Comparison of ENCODE assay signal across 1 cellular context in the genomic region with DNA sequence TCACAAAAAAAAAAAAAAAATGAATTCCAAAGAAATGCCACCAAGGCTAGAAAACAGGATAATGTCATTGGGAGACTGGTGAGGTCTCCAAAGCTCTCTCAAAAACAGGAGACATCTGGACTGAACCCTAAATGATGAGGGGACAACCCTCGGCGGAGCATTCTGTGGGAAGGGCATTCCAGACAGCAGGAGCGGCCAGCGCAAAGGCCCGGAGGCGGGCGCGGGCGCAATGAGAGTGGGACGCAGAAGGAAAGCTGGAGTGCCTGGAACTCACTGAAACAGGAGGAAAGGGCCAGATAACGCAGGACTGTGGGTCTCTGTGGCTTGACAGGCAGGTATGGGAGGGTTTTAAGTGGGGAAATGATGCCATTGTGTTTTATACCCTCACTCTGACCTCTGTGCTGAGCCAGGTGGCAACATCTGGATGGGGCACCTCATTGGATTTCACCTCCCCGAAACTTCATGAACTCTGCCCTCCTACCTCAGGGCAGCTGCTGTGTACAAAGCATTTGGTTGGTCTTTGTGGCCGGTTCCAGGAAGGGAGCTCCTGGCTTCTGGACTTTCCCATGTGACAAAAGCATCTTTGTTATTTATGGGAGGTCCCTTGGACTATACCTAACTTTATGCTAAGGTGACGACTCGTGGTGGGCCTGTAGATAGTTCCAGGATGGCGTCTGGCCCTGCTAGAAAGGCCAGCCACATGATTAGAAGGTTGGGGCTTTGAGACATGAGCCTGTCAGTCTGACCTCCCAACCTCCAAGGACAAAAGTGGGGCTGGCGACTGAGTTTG.
TF ChIP-seq lines count a peak whose summit lies in the region.

No MANE protein-coding gene starts in this region.

TF ChIP-seq in HepG2, 621 proteins besides CTCF, POLR2A, EP300 and RAD21 (continued from another document and continues in another):
- 0 out of 2 replicates have a peak, but pooled peaks have one; percentile 48 for TF ChIP-seq HNRNPL (IDR thresholded peaks at IDR 0.05; ENCODE audit: low read depth, low read length)
- no peak for TF ChIP-seq HOXA9 (CRISPR knock-in tag; IDR thresholded peaks at IDR 0.05; ENCODE audit: borderline replicate concordance)
- peak; percentile 34; the same call in 1 of the 2 replicates for TF ChIP-seq THRA (CRISPR knock-in tag; IDR thresholded peaks at IDR 0.05; ENCODE audit: borderline replicate concordance)
- 0 out of 2 replicates have a peak, but pooled peaks have one; percentile 11 for TF ChIP-seq FOXO1 (CRISPR knock-in tag; IDR thresholded peaks at IDR 0.05)
- no peak for TF ChIP-seq FOXA1 (IDR thresholded peaks at IDR 0.05)
- peak; percentile 55 for TF ChIP-seq FOXA1 (CRISPR knock-in tag; IDR thresholded peaks at IDR 0.05)
- no peak for TF ChIP-seq KMT2A (CRISPR knock-in tag; IDR thresholded peaks at IDR 0.05)
- TF ChIP-seq SOX5 (CRISPR knock-in tag; IDR thresholded peaks at IDR 0.05; ENCODE audit: borderline replicate concordance) = 0 out of 2 replicates have a peak, but pooled peaks have one; percentile 16
- peak; percentile 90 for TF ChIP-seq ZBTB42 (CRISPR knock-in tag; IDR thresholded peaks at IDR 0.05)
- no peak for TF ChIP-seq CREB1 (IDR thresholded peaks at IDR 0.05)
- peak; percentile 17; the same call in 1 of the 2 replicates for TF ChIP-seq CREB1 (CRISPR knock-in tag; IDR thresholded peaks at IDR 0.05)
- TF ChIP-seq, protein P1, sequence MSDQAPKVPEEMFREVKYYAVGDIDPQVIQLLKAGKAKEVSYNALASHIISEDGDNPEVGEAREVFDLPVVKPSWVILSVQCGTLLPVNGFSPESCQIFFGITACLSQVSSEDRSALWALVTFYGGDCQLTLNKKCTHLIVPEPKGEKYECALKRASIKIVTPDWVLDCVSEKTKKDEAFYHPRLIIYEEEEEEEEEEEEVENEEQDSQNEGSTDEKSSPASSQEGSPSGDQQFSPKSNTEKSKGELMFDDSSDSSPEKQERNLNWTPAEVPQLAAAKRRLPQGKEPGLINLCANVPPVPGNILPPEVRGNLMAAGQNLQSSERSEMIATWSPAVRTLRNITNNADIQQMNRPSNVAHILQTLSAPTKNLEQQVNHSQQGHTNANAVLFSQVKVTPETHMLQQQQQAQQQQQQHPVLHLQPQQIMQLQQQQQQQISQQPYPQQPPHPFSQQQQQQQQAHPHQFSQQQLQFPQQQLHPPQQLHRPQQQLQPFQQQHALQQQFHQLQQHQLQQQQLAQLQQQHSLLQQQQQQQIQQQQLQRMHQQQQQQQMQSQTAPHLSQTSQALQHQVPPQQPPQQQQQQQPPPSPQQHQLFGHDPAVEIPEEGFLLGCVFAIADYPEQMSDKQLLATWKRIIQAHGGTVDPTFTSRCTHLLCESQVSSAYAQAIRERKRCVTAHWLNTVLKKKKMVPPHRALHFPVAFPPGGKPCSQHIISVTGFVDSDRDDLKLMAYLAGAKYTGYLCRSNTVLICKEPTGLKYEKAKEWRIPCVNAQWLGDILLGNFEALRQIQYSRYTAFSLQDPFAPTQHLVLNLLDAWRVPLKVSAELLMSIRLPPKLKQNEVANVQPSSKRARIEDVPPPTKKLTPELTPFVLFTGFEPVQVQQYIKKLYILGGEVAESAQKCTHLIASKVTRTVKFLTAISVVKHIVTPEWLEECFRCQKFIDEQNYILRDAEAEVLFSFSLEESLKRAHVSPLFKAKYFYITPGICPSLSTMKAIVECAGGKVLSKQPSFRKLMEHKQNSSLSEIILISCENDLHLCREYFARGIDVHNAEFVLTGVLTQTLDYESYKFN (CRISPR knock-in tag; conservative IDR thresholded peaks at IDR 0.05) = peak; percentile 58
- TF ChIP-seq CREM (IDR thresholded peaks at IDR 0.05) = peak; percentile 27; the same call in 1 of the 2 replicates
- TF ChIP-seq CREM (CRISPR knock-in tag; IDR thresholded peaks at IDR 0.05) = no peak
- TF ChIP-seq, protein P2, sequence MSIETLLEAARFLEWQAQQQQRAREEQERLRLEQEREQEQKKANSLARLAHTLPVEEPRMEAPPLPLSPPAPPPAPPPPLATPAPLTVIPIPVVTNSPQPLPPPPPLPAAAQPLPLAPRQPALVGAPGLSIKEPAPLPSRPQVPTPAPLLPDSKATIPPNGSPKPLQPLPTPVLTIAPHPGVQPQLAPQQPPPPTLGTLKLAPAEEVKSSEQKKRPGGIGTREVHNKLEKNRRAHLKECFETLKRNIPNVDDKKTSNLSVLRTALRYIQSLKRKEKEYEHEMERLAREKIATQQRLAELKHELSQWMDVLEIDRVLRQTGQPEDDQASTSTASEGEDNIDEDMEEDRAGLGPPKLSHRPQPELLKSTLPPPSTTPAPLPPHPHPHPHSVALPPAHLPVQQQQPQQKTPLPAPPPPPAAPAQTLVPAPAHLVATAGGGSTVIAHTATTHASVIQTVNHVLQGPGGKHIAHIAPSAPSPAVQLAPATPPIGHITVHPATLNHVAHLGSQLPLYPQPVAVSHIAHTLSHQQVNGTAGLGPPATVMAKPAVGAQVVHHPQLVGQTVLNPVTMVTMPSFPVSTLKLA (IDR thresholded peaks at IDR 0.05) = no peak
- TF ChIP-seq, protein P3, sequence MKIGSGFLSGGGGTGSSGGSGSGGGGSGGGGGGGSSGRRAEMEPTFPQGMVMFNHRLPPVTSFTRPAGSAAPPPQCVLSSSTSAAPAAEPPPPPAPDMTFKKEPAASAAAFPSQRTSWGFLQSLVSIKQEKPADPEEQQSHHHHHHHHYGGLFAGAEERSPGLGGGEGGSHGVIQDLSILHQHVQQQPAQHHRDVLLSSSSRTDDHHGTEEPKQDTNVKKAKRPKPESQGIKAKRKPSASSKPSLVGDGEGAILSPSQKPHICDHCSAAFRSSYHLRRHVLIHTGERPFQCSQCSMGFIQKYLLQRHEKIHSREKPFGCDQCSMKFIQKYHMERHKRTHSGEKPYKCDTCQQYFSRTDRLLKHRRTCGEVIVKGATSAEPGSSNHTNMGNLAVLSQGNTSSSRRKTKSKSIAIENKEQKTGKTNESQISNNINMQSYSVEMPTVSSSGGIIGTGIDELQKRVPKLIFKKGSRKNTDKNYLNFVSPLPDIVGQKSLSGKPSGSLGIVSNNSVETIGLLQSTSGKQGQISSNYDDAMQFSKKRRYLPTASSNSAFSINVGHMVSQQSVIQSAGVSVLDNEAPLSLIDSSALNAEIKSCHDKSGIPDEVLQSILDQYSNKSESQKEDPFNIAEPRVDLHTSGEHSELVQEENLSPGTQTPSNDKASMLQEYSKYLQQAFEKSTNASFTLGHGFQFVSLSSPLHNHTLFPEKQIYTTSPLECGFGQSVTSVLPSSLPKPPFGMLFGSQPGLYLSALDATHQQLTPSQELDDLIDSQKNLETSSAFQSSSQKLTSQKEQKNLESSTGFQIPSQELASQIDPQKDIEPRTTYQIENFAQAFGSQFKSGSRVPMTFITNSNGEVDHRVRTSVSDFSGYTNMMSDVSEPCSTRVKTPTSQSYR (CRISPR knock-in tag; IDR thresholded peaks at IDR 0.05; ENCODE audit: borderline replicate concordance) = no peak
- peak; percentile 58 for TF ChIP-seq HNF4A (CRISPR knock-in tag; IDR thresholded peaks at IDR 0.05)
- TF ChIP-seq ZNF331 (CRISPR knock-in tag; IDR thresholded peaks at IDR 0.05) = no peak
- 0 out of 2 replicates have a peak, but pooled peaks have one; percentile 50 for TF ChIP-seq ARNTL (CRISPR knock-in tag; IDR thresholded peaks at IDR 0.05)
- 0 out of 2 replicates have a peak, but pooled peaks have one; percentile 22 for TF ChIP-seq ELF1 (CRISPR knock-in tag; IDR thresholded peaks at IDR 0.05)
- TF ChIP-seq TOPORS (CRISPR knock-in tag; IDR thresholded peaks at IDR 0.05) = no peak
- no peak for TF ChIP-seq SKIL (CRISPR knock-in tag; IDR thresholded peaks at IDR 0.05; ENCODE audit: borderline replicate concordance)
- peak; percentile 5; the same call in 1 of the 2 replicates for TF ChIP-seq ARID5B (CRISPR knock-in tag; IDR thresholded peaks at IDR 0.05)
- TF ChIP-seq TEAD3 (CRISPR knock-in tag; optimal IDR thresholded peaks at IDR 0.05; ENCODE audit: borderline replicate concordance) = peak; percentile 27
- peak; percentile 47; the same call in 1 of the 2 replicates for TF ChIP-seq RXRA (CRISPR knock-in tag; IDR thresholded peaks at IDR 0.05)
- TF ChIP-seq, protein P4, sequence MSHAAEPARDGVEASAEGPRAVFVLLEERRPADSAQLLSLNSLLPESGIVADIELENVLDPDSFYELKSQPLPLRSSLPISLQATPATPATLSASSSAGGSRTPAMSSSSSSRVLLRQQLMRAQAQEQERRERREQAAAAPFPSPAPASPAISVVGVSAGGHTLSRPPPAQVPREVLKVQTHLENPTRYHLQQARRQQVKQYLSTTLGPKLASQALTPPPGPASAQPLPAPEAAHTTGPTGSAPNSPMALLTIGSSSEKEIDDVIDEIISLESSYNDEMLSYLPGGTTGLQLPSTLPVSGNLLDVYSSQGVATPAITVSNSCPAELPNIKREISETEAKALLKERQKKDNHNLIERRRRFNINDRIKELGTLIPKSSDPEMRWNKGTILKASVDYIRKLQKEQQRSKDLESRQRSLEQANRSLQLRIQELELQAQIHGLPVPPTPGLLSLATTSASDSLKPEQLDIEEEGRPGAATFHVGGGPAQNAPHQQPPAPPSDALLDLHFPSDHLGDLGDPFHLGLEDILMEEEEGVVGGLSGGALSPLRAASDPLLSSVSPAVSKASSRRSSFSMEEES (CRISPR knock-in tag; IDR thresholded peaks at IDR 0.05) = 0 out of 2 replicates have a peak, but pooled peaks have one; percentile 39
- no peak for TF ChIP-seq PRDM4 (CRISPR knock-in tag; IDR thresholded peaks at IDR 0.05; ENCODE audit: borderline replicate concordance)
- no peak for TF ChIP-seq ZNF225 (CRISPR knock-in tag; IDR thresholded peaks at IDR 0.05)
- TF ChIP-seq ZC3H4 (CRISPR knock-in tag; IDR thresholded peaks at IDR 0.05; ENCODE audit: borderline replicate concordance) = no peak
- TF ChIP-seq SAP130 (CRISPR knock-in tag; IDR thresholded peaks at IDR 0.05; ENCODE audit: low read depth) = peak; percentile 46; the same call in 1 of the 2 replicates
